15 cellular contexts compared by ENCODE assay signal in the genomic region with DNA sequence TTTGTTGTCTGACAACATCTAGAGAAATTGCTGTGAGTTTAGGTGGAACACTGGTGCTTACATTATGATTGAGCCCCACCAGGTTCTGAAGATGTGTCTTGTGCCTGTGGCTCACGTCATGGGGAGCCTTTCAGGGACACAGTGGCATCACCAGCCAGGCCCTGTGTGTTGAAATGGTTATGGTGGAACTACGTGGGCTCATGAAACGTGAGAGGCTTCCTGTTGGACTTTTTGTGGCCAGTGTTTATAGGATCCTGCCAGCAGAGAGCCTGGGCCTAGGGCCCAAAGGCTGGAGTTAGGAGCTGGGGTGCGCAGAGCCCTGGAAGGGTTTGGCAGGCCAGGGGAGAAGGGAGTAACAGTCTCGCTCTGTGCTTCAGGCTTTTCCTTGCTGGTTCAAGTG. TPM values are rescaled to one million over a fixed set of nuclear protein-coding genes. Genes with fewer than 3 reads are reported as not detected.
DNase-seq lines count a peak whose midpoint lies in the region; ATAC-seq and TF ChIP-seq lines count a peak whose summit lies in the region.
"Had no signal": no experiment of that assay in that cellular context is flagged by ENCODE, and none has a peak within 500 bp of the region (broad histone marks: within the 10 kb centered on the region; RNA-seq: fewer than 3 reads in every experiment).

No MANE protein-coding gene starts in this region.

- no TSS peak for BruUV-seq in Caco-2 (replicated peaks; lab: Mats Ljungman, UMichigan)
- no TSS peak for BruUV-seq in Panc1 (replicated peaks; lab: Mats Ljungman, UMichigan)

- intact Hi-C loops in Caco-2 (cut with micrococcal nuclease; ENCODE audit: unreplicated experiment) (no loop called here), Panc1 (cut with micrococcal nuclease; ENCODE audit: unreplicated experiment) (loop anchor here (5.0 kb wide), 1 partner anchor 987 kb away; no protein-coding TSS in a partner anchor), sigmoid colon (cut with DNase I) (loop anchor here (10.0 kb wide), 1 partner anchor 1055 kb away; no protein-coding TSS in a partner anchor)
- intact Hi-C loops in activated T-helper 2 cell treated with anti-CD3 and anti-CD28 coated beads, Interferon-gamma antibody, Interleukin-2, Interleukin-4, amounts not matched to agents 10 μg/mL and 5 μg/mL and 100 μg/mL, durations not matched to agents 14 hours and 24 hours and 36 hours (cut with micrococcal nuclease) = loop anchor here (10.0 kb wide), 1 partner anchor 1095 kb away; a partner anchor contains a TSS

- H3K27me3 ChIP-seq in Caco-2 (replicated peaks; ENCODE audit: control insufficient read depth, insufficient read depth, low read length) (no peaks in the 10 kb centered on the region), Panc1 (ENCODE audit: control insufficient read depth, insufficient read depth, low read length) (no peaks in the 10 kb centered on the region), sigmoid colon (no peaks in the 10 kb centered on the region)

- H3K9me3 Mint-ChIP-seq in Caco-2 (ENCODE audit: unreplicated experiment) = no peaks in the 10 kb centered on the region
- no peaks in the 10 kb centered on the region for H3K9me3 Mint-ChIP-seq in activated T-helper 2 cell treated with anti-CD3 and anti-CD28 coated beads, Interferon-gamma antibody, Interleukin-2, Interleukin-4, amounts not matched to agents 10 μg/mL and 5 μg/mL and 100 μg/mL, durations not matched to agents 14 hours and 24 hours and 36 hours

- no peaks in the 10 kb centered on the region for H3K4me1 Mint-ChIP-seq in Caco-2 (ENCODE audit: low read depth, unreplicated experiment)
- H3K4me1 Mint-ChIP-seq in activated T-helper 2 cell treated with anti-CD3 and anti-CD28 coated beads, Interferon-gamma antibody, Interleukin-2, Interleukin-4, amounts not matched to agents 10 μg/mL and 5 μg/mL and 100 μg/mL, durations not matched to agents 14 hours and 24 hours and 36 hours (ENCODE audit: low read depth) = no peaks in the 10 kb centered on the region

- H3K9me3 ChIP-seq in Caco-2 (no peaks in the 10 kb centered on the region), Panc1 (ENCODE audit: control insufficient read depth, insufficient read depth, low read depth, low read length) (no peaks in the 10 kb centered on the region), sigmoid colon (no peaks in the 10 kb centered on the region)

- H3K4me1 ChIP-seq in Caco-2 = peaks cover 11% of the 10 kb centered on the region; the same call in 1 of the 2 replicates
- no peaks in the 10 kb centered on the region; the same call in none of the 2 replicates for H3K4me1 ChIP-seq in Panc1 (ENCODE audit: control insufficient read depth, insufficient read depth, low read length)
- no peaks in the 10 kb centered on the region for H3K4me1 ChIP-seq in sigmoid colon

- TF ChIP-seq CTCF in Caco-2 (IDR thresholded peaks at IDR 0.05; ENCODE audit: insufficient read depth in 1 of 2, low read depth in 1 of 2, low read length in 1 of 2, severe bottlenecking in 1 of 2, unreplicated experiment in 1 of 2) (no peak), Panc1 (IDR thresholded peaks at IDR 0.05) (no peak), sigmoid colon (IDR thresholded peaks at IDR 0.05) (no peak)

- in situ Hi-C loops in Panc1 (cut with HindIII; ENCODE audit: low pct_unique_long_range_greater_than_20kb, low sequenced_read_pairs) = no loop called here

- no peaks in the 10 kb centered on the region for H3K27me3 Mint-ChIP-seq in Caco-2 (ENCODE audit: insufficient read depth, unreplicated experiment)
- no peaks in the 10 kb centered on the region for H3K27me3 Mint-ChIP-seq in activated T-helper 2 cell treated with anti-CD3 and anti-CD28 coated beads, Interferon-gamma antibody, Interleukin-2, Interleukin-4, amounts not matched to agents 10 μg/mL and 5 μg/mL and 100 μg/mL, durations not matched to agents 14 hours and 24 hours and 36 hours (ENCODE audit: low read depth)

- POLR2A ChIA-PET in Caco-2 (lab: Charles Lee) = no interaction called here
- POLR2A ChIA-PET in Panc1 (lab: Charles Lee) = no interaction called here

- no peak overlapping the region for H3K4me3 Mint-ChIP-seq in Caco-2 (ENCODE audit: unreplicated experiment)
- H3K4me3 Mint-ChIP-seq in activated T-helper 2 cell treated with anti-CD3 and anti-CD28 coated beads, Interferon-gamma antibody, Interleukin-2, Interleukin-4, amounts not matched to agents 10 μg/mL and 5 μg/mL and 100 μg/mL, durations not matched to agents 14 hours and 24 hours and 36 hours (ENCODE audit: low read depth) = no peak overlapping the region

- H3K27ac Mint-ChIP-seq in Caco-2 (ENCODE audit: unreplicated experiment) = peak overlapping the region; percentile 67
- H3K27ac Mint-ChIP-seq in activated T-helper 2 cell treated with anti-CD3 and anti-CD28 coated beads, Interferon-gamma antibody, Interleukin-2, Interleukin-4, amounts not matched to agents 10 μg/mL and 5 μg/mL and 100 μg/mL, durations not matched to agents 14 hours and 24 hours and 36 hours = no peak overlapping the region

- WGBS in sigmoid colon, 2 donors = 74 to 81% methylated on average over 5 of the region's 5 CpGs

- CTCF ChIA-PET in Caco-2 (lab: Charles Lee) = no interaction called here
- CTCF ChIA-PET in Panc1 (lab: Charles Lee) = no interaction called here

- TF ChIP-seq POLR2A in sigmoid colon (IDR thresholded peaks at IDR 0.05) = no peak

- no peak for DNase-seq in Caco-2
- no peak for DNase-seq in Panc1 (ENCODE audit: low read depth, low spot score)
- peak; percentile 74 for DNase-seq in fibroblast of gingiva (ENCODE audit: low read depth)
- peak; percentile 53 for DNase-seq in sigmoid colon
- no peak for DNase-seq in activated T-helper 2 cell treated with anti-CD3 and anti-CD28 coated beads, Interferon-gamma antibody, Interleukin-2, Interleukin-4, amounts not matched to agents 10 μg/mL and 5 μg/mL and 100 μg/mL, durations not matched to agents 14 hours and 24 hours and 36 hours (ENCODE audit: low spot score)
- DNase-seq: C1 segment of cervical spinal cord, DMS 273 treated with DMSO at 0.1 percent for 48 hours, DND-41, NCI-H2081, NCI-H510A, NCI-H774, SIG-M5 had no signal

- H3K36me3 ChIP-seq in Caco-2 (ENCODE audit: control insufficient read depth, insufficient read depth, low read length) (peaks cover 4% of the 10 kb centered on the region), Panc1 (ENCODE audit: control insufficient read depth, insufficient read depth, low read length) (peaks cover 3% of the 10 kb centered on the region), sigmoid colon (peaks cover 11 to 41% (median 22%) of the 10 kb centered on the region in 4 donors)

- H3K36me3 Mint-ChIP-seq in Caco-2 (ENCODE audit: insufficient read depth, unreplicated experiment) = peaks cover 58% of the 10 kb centered on the region
- H3K36me3 Mint-ChIP-seq in activated T-helper 2 cell treated with anti-CD3 and anti-CD28 coated beads, Interferon-gamma antibody, Interleukin-2, Interleukin-4, amounts not matched to agents 10 μg/mL and 5 μg/mL and 100 μg/mL, durations not matched to agents 14 hours and 24 hours and 36 hours (ENCODE audit: low read depth) = peaks cover 28% of the 10 kb centered on the region

- no peak for TF ChIP-seq EP300 in sigmoid colon (IDR thresholded peaks at IDR 0.05)

- H3K4me3 ChIP-seq in Caco-2 (ENCODE audit: low read depth, low read length) (no peak overlapping the region), Panc1 (ENCODE audit: low read depth in 2 of 2, low read length in 2 of 2) (no peak overlapping the region), sigmoid colon (no peak overlapping the region)
- H3K4me3 ChIP-seq: K562 had no signal

- ATAC-seq in Panc1 (peak; percentile 20; the same call in 1 of the 2 replicates), GM19463 (IDR thresholded peaks at IDR 0.05; ENCODE audit: unreplicated experiment) (no peak), GM18909 (IDR thresholded peaks at IDR 0.05; ENCODE audit: poor library complexity, unreplicated experiment) (no peak)

- H3K27ac ChIP-seq in Panc1 (ENCODE audit: low read length) = peak overlapping the region; percentile 10; the same call in 1 of the 2 replicates
- no peak overlapping the region for H3K27ac ChIP-seq in sigmoid colon

RNA-seq across cellular contexts. Expression of a gene that starts 46.8 kb away (rescaled TPM):
- total RNA-seq in Caco-2 (2022) = 32.3 and 36.7 TPM in 2 replicates
- total RNA-seq in Panc1 (2021; ENCODE audit: unreplicated experiment) = 29.6 TPM
- 21.0 TPM for polyA plus RNA-seq in Panc1 (2012; ENCODE audit: insufficient read length)
- 10 to 100 TPM; 14.6 to 27.4 (median 18.7) TPM for total RNA-seq in sigmoid colon
- 10 to 100 TPM in 1 of 3 donors, 1 to 10 TPM in 2; 3.0 to 12.5 (median 3.2) TPM for polyA plus RNA-seq in sigmoid colon
- total RNA-seq in activated T-helper 2 cell treated with anti-CD3 and anti-CD28 coated beads, Interferon-gamma antibody, Interleukin-2, Interleukin-4, amounts not matched to agents 10 μg/mL and 5 μg/mL and 100 μg/mL, durations not matched to agents 14 hours and 24 hours and 36 hours = 39.4 and 40.1 TPM in 2 replicates

Comparison
In these comparisons a context has a peak if more than half of its experiments do, and no peak if none do; other contexts are left out.
1. DNase-seq: peak in fibroblast of gingiva (single experiment) and sigmoid colon (single experiment); none in Caco-2 (0 of 2), Panc1 (single experiment) and activated T-helper 2 cell treated with anti-CD3 and anti-CD28 coated beads, Interferon-gamma antibody, Interleukin-2, Interleukin-4, amounts not matched to agents 10 μg/mL and 5 μg/mL and 100 μg/mL, durations not matched to agents 14 hours and 24 hours and 36 hours (single experiment).